ENCODE assay signal across 10 cellular contexts in the genomic region with DNA sequence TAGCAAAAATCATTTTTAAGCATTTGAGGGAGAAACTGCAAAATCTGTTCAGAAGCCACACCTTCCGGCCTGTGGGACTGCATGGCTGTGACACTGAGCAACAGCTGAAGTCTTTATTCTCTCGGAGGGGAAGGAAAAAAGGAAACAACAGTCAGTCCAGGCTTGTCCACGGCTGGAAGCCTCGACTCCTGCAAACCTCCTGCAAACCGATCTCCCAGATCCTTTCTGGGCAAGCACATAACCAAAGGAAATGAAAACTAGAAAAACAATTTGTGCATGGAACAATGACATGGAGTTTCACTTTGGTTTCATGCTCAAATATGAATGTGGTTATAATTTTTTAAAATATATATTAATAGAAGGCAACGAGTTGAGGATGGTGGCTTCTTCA. TPM values are rescaled to one million over a fixed set of nuclear protein-coding genes. Genes with fewer than 3 reads are reported as not detected.
DNase-seq lines count a peak whose midpoint lies in the region; ATAC-seq, FAIRE-seq and TF ChIP-seq lines count a peak whose summit lies in the region.
"Had no signal": no experiment of that assay in that cellular context is flagged by ENCODE, and none has a peak within 500 bp of the region (broad histone marks: within the 10 kb centered on the region; RNA-seq: fewer than 3 reads in every experiment).

No MANE protein-coding gene starts in this region.

- H2AFZ ChIP-seq in SK-N-SH (ENCODE audit: low read depth) = no peak overlapping the region

- H3K4me1 ChIP-seq in SK-N-SH (ENCODE audit: control insufficient read depth in 1 of 2, insufficient read depth in 2 of 2, low read depth in 1 of 2, low read length in 1 of 2) (peaks cover 40 to 41% of the 10 kb centered on the region in 2 experiments; a peak in 3 of 4 replicates), foreskin keratinocyte (peaks cover 7% of the 10 kb centered on the region), pancreas (no peaks in the 10 kb centered on the region)

- H3K27me3 ChIP-seq in SK-N-SH (ENCODE audit: insufficient read depth) (no peaks in the 10 kb centered on the region), foreskin keratinocyte (no peaks in the 10 kb centered on the region), pancreas (peaks cover 0 to 4% (median 2%) of the 10 kb centered on the region in 4 donors)

- 16% methylated on average over 6 of the region's 6 CpGs for WGBS in SK-N-SH (ENCODE audit: low lambda C conversion rate)
- 10 to 16% methylated on average over 6 of the region's 6 CpGs for WGBS in pancreas, 2 donors

- H3F3A ChIP-seq in SK-N-SH (replicated peaks; ENCODE audit: insufficient read depth) = peaks cover under 1% of the 10 kb centered on the region

- no peaks in the 10 kb centered on the region for H3K9me2 ChIP-seq in SK-N-SH

- CTCF ChIA-PET in SK-N-SH (lab: Yijun Ruan, JAX) = interaction anchor here (0.6 to 4.1 kb wide), 9 partner anchors 10 to 218 kb away, joined by 3 to 15 read pairs (median 4); no protein-coding TSS in a partner anchor

- no peak for FAIRE-seq in pancreas (lab: Jason Lieb, UNC)

- H3K4me2 ChIP-seq in SK-N-SH = peak overlapping the region; percentile 98

- no peak for TF ChIP-seq EP300 in SK-N-SH (IDR thresholded peaks at IDR 0.05; ENCODE audit: borderline replicate concordance in 1 of 2, low read depth in 1 of 2, low read length in 1 of 2)

- H3K9me3 ChIP-seq in SK-N-SH = no peaks in the 10 kb centered on the region
- H3K9me3 ChIP-seq in pancreas = no peaks in the 10 kb centered on the region

- H3K36me3 ChIP-seq in SK-N-SH (replicated peaks in 1 of 2; ENCODE audit: control insufficient read depth in 1 of 2, insufficient read depth in 2 of 2, low read length in 1 of 2) = peaks cover 0 to 16% of the 10 kb centered on the region in 2 experiments
- H3K36me3 ChIP-seq in pancreas = no peaks in the 10 kb centered on the region

- H3K79me2 ChIP-seq in SK-N-SH (ENCODE audit: insufficient read depth) = peaks cover 100% of the 10 kb centered on the region

- no peak for TF ChIP-seq RAD21 in SK-N-SH (IDR thresholded peaks at IDR 0.05; ENCODE audit: low read length)

- peak; percentile 28 for DNase-seq in AG20443 (ENCODE audit: low spot score)
- no peak for DNase-seq in SK-N-SH
- DNase-seq in foreskin keratinocyte = no peak
- no peak for DNase-seq in pancreas
- no peak for DNase-seq in NCI-H226
- no peak for DNase-seq in 8988T
- DNase-seq: activated naive CD4-positive, alpha-beta T cell treated with anti-CD3 and anti-CD28 coated beads, Interleukin-2, amount 10 ng/mL, durations not matched to agents 7 days and 5 days; naive thymus-derived CD4-positive, alpha-beta T cell had no signal

- TF ChIP-seq CTCF in SK-N-SH (IDR thresholded peaks at IDR 0.05) = no peak
- TF ChIP-seq CTCF in foreskin keratinocyte (conservative IDR thresholded peaks at IDR 0.05) = no peak
- no peak for TF ChIP-seq CTCF in pancreas (IDR thresholded peaks at IDR 0.05)

- H3K4me3 ChIP-seq in SK-N-SH (ENCODE audit: low read depth in 2 of 2, low read length in 1 of 2) = peak overlapping the region; percentile 80 to 95
- H3K4me3 ChIP-seq in pancreas = peak overlapping the region; percentile 33 to 65 (median 54)

- H4K20me1 ChIP-seq in SK-N-SH (ENCODE audit: insufficient read depth) = peaks cover 14% of the 10 kb centered on the region; the same call in 1 of the 2 replicates

- intact Hi-C loops in pancreas (cut with DNase I) = no loop called here

- H3K9ac ChIP-seq in SK-N-SH = peak overlapping the region; percentile 88; the same call in 1 of the 2 replicates

- H3K27ac ChIP-seq in SK-N-SH (ENCODE audit: low read depth in 2 of 2, low read length in 1 of 2) = peak overlapping the region; percentile 66 to 79
- peak overlapping the region; percentile 68 for H3K27ac ChIP-seq in foreskin keratinocyte
- H3K27ac ChIP-seq in pancreas = peak overlapping the region; percentile 26 to 70 (median 52)

- POLR2A ChIA-PET in SK-N-SH (lab: Yijun Ruan, JAX) = interaction anchor here (1.3 to 2.4 kb wide), 3 partner anchors 66 to 127 kb away, joined by 3 to 10 read pairs (median 3); no protein-coding TSS in a partner anchor

- no peak for ATAC-seq in foreskin keratinocyte
- ATAC-seq in pancreas = no peak
- no peak for ATAC-seq in GM21723 (IDR thresholded peaks at IDR 0.05; ENCODE audit: unreplicated experiment)
- ATAC-seq in HG02798 (IDR thresholded peaks at IDR 0.05; ENCODE audit: poor library complexity, unreplicated experiment) = no peak
- ATAC-seq: naive thymus-derived CD4-positive, alpha-beta T cell had no signal

TF ChIP-seq in SK-N-SH, 30 proteins besides CTCF, POLR2A, EP300 and RAD21:
- TF ChIP-seq, protein P1, sequence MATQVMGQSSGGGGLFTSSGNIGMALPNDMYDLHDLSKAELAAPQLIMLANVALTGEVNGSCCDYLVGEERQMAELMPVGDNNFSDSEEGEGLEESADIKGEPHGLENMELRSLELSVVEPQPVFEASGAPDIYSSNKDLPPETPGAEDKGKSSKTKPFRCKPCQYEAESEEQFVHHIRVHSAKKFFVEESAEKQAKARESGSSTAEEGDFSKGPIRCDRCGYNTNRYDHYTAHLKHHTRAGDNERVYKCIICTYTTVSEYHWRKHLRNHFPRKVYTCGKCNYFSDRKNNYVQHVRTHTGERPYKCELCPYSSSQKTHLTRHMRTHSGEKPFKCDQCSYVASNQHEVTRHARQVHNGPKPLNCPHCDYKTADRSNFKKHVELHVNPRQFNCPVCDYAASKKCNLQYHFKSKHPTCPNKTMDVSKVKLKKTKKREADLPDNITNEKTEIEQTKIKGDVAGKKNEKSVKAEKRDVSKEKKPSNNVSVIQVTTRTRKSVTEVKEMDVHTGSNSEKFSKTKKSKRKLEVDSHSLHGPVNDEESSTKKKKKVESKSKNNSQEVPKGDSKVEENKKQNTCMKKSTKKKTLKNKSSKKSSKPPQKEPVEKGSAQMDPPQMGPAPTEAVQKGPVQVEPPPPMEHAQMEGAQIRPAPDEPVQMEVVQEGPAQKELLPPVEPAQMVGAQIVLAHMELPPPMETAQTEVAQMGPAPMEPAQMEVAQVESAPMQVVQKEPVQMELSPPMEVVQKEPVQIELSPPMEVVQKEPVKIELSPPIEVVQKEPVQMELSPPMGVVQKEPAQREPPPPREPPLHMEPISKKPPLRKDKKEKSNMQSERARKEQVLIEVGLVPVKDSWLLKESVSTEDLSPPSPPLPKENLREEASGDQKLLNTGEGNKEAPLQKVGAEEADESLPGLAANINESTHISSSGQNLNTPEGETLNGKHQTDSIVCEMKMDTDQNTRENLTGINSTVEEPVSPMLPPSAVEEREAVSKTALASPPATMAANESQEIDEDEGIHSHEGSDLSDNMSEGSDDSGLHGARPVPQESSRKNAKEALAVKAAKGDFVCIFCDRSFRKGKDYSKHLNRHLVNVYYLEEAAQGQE (IDR thresholded peaks at IDR 0.05; ENCODE audit: low read depth, low read length) = no peak
- TF ChIP-seq TEAD4 (IDR thresholded peaks at IDR 0.05; ENCODE audit: borderline replicate concordance, insufficient read depth) (no peak), MXI1 (IDR thresholded peaks at IDR 0.05; ENCODE audit: low read depth, low read length) (0 out of 2 replicates have a peak, but pooled peaks have one; percentile 61), YY1 (IDR thresholded peaks at IDR 0.05; ENCODE audit: low read depth) (no peak)
- TF ChIP-seq, protein P2, sequence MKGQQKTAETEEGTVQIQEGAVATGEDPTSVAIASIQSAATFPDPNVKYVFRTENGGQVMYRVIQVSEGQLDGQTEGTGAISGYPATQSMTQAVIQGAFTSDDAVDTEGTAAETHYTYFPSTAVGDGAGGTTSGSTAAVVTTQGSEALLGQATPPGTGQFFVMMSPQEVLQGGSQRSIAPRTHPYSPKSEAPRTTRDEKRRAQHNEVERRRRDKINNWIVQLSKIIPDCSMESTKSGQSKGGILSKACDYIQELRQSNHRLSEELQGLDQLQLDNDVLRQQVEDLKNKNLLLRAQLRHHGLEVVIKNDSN (IDR thresholded peaks at IDR 0.05; ENCODE audit: borderline replicate concordance, low read depth) = no peak

RNA-seq across cellular contexts. Expression of gene COL4A1, which starts 1.0 kb away (rescaled TPM):
- polyA plus RNA-seq in SK-N-SH (2012; rRNA removed) (28.2 and 30.3 TPM in 2 replicates), foreskin keratinocyte (23.6 and 36.1 TPM in 2 replicates), pancreas (10 to 100 TPM; 22.5 to 35.0 TPM)
- polyA plus RNA-seq in SK-N-SH (2012; cell fraction: cytosol; rRNA removed) = 28.1 and 32.5 TPM in 2 replicates
- polyA plus RNA-seq in SK-N-SH (2012; cell fraction: nucleus; rRNA removed) = 48.2 and 61.1 TPM in 2 replicates
- total RNA-seq in foreskin keratinocyte (46.0 and 80.9 TPM in 2 replicates), pancreas (100 to 1,000 TPM in 2 of 6 donors, 10 to 100 TPM in 4; 20.7 to 167 (median 51.7) TPM)
- polyA plus RNA-seq: naive thymus-derived CD4-positive, alpha-beta T cell had no signal

RNA-seq across cellular contexts. Expression of gene COL4A2, which starts 1.1 kb away (rescaled TPM):
- 61.1 and 137 TPM in 2 replicates for polyA plus RNA-seq in SK-N-SH (2012; rRNA removed)
- polyA plus RNA-seq in SK-N-SH (2012; cell fraction: cytosol; rRNA removed) = 42.5 and 60.6 TPM in 2 replicates
- polyA plus RNA-seq in SK-N-SH (2012; cell fraction: nucleus; rRNA removed) = 103 and 166 TPM in 2 replicates
- total RNA-seq in foreskin keratinocyte = 126 and 178 TPM in 2 replicates
- polyA plus RNA-seq in foreskin keratinocyte = 93.6 and 135 TPM in 2 replicates
- 100 to 1,000 TPM in 1 of 6 donors, 10 to 100 TPM in 5; 18.4 to 130 (median 46.9) TPM for total RNA-seq in pancreas
- 10 to 100 TPM; 37.0 to 46.6 TPM for polyA plus RNA-seq in pancreas
- polyA plus RNA-seq: naive thymus-derived CD4-positive, alpha-beta T cell had no signal
